Comparison of ENCODE assay signal across 8 cellular contexts in the genomic region with DNA sequence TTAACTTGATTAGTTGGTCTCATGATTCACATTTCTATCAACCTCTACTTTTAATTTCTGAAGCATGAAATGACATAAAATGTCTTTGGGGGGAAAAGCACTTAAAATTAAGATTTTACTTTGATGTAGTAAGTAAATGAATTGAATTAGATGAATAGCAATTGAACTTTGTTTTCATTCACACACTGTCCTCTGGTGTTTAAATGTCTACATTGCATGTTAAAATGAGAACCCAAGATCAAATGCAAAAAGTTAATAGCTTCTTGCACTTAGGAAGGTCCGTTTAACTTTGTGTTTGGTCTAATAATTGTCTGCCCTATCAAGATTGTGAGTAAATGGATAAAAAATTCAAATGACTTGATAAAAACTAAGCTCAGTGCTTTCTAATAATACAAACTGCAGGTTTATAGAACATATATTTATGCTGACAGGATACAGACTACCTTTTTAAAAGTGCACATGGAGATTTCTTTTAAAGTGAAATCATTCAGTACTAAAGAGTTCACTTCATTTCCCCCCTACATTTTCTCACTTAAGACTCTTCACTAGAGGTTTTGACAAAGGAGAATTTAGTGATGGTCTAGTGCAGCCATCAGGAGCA.
DNase-seq lines count a peak whose midpoint lies in the region; ATAC-seq and TF ChIP-seq lines count a peak whose summit lies in the region.

No MANE protein-coding gene starts in this region.

- intact Hi-C loops in Caco-2 (cut with micrococcal nuclease; ENCODE audit: unreplicated experiment): loop anchor here (1.0 kb wide), 4 partner anchors 289 to 469 kb away; no protein-coding TSS in a partner anchor
- intact Hi-C loops in activated B cell treated with CpG ODN at 0.5 μM for 24 hours (cut with micrococcal nuclease): loop anchor here (1.0 to 5.0 kb wide), 5 partner anchors 219 to 469 kb away; no protein-coding TSS in a partner anchor

- ATAC-seq in activated B cell treated with CpG ODN at 0.5 μM for 24 hours (ENCODE audit: low read depth) (no peak), HG03439 (IDR thresholded peaks at IDR 0.05; ENCODE audit: unreplicated experiment) (no peak), HG03457 (IDR thresholded peaks at IDR 0.05; ENCODE audit: unreplicated experiment) (no peak)

- TF ChIP-seq CTCF in Caco-2 (IDR thresholded peaks at IDR 0.05; ENCODE audit: insufficient read depth in 1 of 2, low read depth in 1 of 2, low read length in 1 of 2, severe bottlenecking in 1 of 2, unreplicated experiment in 1 of 2) (peak; percentile 62 to 74), activated B cell treated with CpG ODN at 0.5 μM for 24 hours (IDR thresholded peaks at IDR 0.05) (peak; percentile 78)

- no peaks in the 10 kb centered on the region for H3K27me3 ChIP-seq in Caco-2 (replicated peaks; ENCODE audit: control insufficient read depth, insufficient read depth, low read length)

- no TSS peak for BruUV-seq in Caco-2 (replicated peaks; lab: Mats Ljungman, UMichigan)

- H3K36me3 Mint-ChIP-seq in Caco-2 (ENCODE audit: insufficient read depth, unreplicated experiment): no peaks in the 10 kb centered on the region
- no peaks in the 10 kb centered on the region for H3K36me3 Mint-ChIP-seq in activated B cell treated with CpG ODN at 0.5 μM for 24 hours (ENCODE audit: low read depth)

- H3K9me3 ChIP-seq in Caco-2: no peaks in the 10 kb centered on the region

- no peaks in the 10 kb centered on the region for H3K36me3 ChIP-seq in Caco-2 (ENCODE audit: control insufficient read depth, insufficient read depth, low read length)

- H3K4me3 ChIP-seq in Caco-2 (ENCODE audit: low read depth, low read length): no peak overlapping the region

- H3K4me1 ChIP-seq in Caco-2: no peaks in the 10 kb centered on the region

- H3K27ac Mint-ChIP-seq in Caco-2 (ENCODE audit: unreplicated experiment): no peak overlapping the region
- H3K27ac Mint-ChIP-seq in activated B cell treated with CpG ODN at 0.5 μM for 24 hours: no peak overlapping the region

- H3K27me3 Mint-ChIP-seq in Caco-2 (ENCODE audit: insufficient read depth, unreplicated experiment) (no peaks in the 10 kb centered on the region), activated B cell treated with CpG ODN at 0.5 μM for 24 hours (peaks cover 9% of the 10 kb centered on the region)

- DNase-seq in Caco-2 (peak in 1 of 2 experiments; percentile 15), HS-5 (ENCODE audit: low read depth) (peak; percentile 20), activated B cell treated with CpG ODN at 0.5 μM for 24 hours (no peak), left kidney (ENCODE audit: low read depth, low spot score) (peak; percentile 73), NCI-H1048 (lab: John Stamatoyannopoulos, UW) (no peak)
- DNase-seq in activated CD4-positive, alpha-beta T cell treated with anti-CD3 and anti-CD28 coated beads, Interleukin-2, amount 50 U/mL, for 1 hour: no peak

- H3K9me3 Mint-ChIP-seq in Caco-2 (ENCODE audit: unreplicated experiment): no peaks in the 10 kb centered on the region
- H3K9me3 Mint-ChIP-seq in activated B cell treated with CpG ODN at 0.5 μM for 24 hours: no peaks in the 10 kb centered on the region

- no peak overlapping the region for H3K4me3 Mint-ChIP-seq in Caco-2 (ENCODE audit: unreplicated experiment)
- H3K4me3 Mint-ChIP-seq in activated B cell treated with CpG ODN at 0.5 μM for 24 hours: no peak overlapping the region

- peaks cover 13% of the 10 kb centered on the region for H3K4me1 Mint-ChIP-seq in Caco-2 (ENCODE audit: low read depth, unreplicated experiment)
- H3K4me1 Mint-ChIP-seq in activated B cell treated with CpG ODN at 0.5 μM for 24 hours: no peaks in the 10 kb centered on the region

- POLR2A ChIA-PET in Caco-2 (lab: Charles Lee) (no interaction called here), activated B cell treated with CpG ODN at 0.5 μM for 24 hours (lab: Charles Lee) (no interaction called here)

- CTCF ChIA-PET in Caco-2 (lab: Charles Lee) (interaction anchor here (1.0 to 1.4 kb wide), 2 partner anchors 357 to 470 kb away, joined by 3 to 4 read pairs; no protein-coding TSS in a partner anchor), activated B cell treated with CpG ODN at 0.5 μM for 24 hours (lab: Charles Lee) (interaction anchor here (0.7 to 6.2 kb wide), 17 partner anchors 9 to 741 kb away, joined by 3 to 78 read pairs (median 4); no protein-coding TSS in a partner anchor)

Comparison
In these comparisons a context has a peak if more than half of its experiments do, and no peak if none do; other contexts are left out.
1. DNase-seq: peak in HS-5 (single experiment) and left kidney (single experiment); none in activated B cell treated with CpG ODN at 0.5 μM for 24 hours (single experiment), activated CD4-positive, alpha-beta T cell treated with anti-CD3 and anti-CD28 coated beads, Interleukin-2, amount 50 U/mL, for 1 hour (single experiment) and NCI-H1048 (single experiment).